ENCODE assay signal across 8 cellular contexts in genomic region chr4:89324671-89325070, GRCh38. TPM values are rescaled to one million over a fixed set of nuclear protein-coding genes. Genes with fewer than 3 reads are reported as not detected.
A peak's percentile ranks its signal among the peaks of the same experiment; 100 is the strongest.
DNase-seq lines count a peak whose midpoint lies in the region; ATAC-seq and TF ChIP-seq lines count a peak whose summit lies in the region.

No MANE protein-coding gene starts in this region.

- WGBS in upper lobe of left lung, 2 donors = 33 to 34% methylated on average over 2 of the region's 2 CpGs

- H3K27me3 ChIP-seq in CD4-positive, CD25-positive, alpha-beta regulatory T cell (ENCODE audit: control insufficient read depth, insufficient read depth, low read length) = no peaks in the 10 kb centered on the region
- H3K27me3 ChIP-seq in upper lobe of left lung = no peaks in the 10 kb centered on the region

- H3K4me1 Mint-ChIP-seq in CD4-positive, CD25-positive, alpha-beta regulatory T cell = peaks cover 0 to 13% (median 11%) of the 10 kb centered on the region in 4 donors

- no peak for DNase-seq in CD4-positive, CD25-positive, alpha-beta regulatory T cell
- DNase-seq in choroid plexus epithelial cell (ENCODE audit: low read depth) (peak; percentile 67), upper lobe of left lung (peak in 1 of 2 donors; percentile 32), islet precursor cell (no peak), HuH-7 (ENCODE audit: low spot score) (no peak), NCI-H82 (lab: John Stamatoyannopoulos, UW) (no peak)

- no peak overlapping the region for H3K27ac ChIP-seq in CD4-positive, CD25-positive, alpha-beta regulatory T cell (ENCODE audit: insufficient read depth, low read length, poor library complexity, severe bottlenecking)
- H3K27ac ChIP-seq in upper lobe of left lung = no peak overlapping the region

- H3K27me3 Mint-ChIP-seq in CD4-positive, CD25-positive, alpha-beta regulatory T cell = no peaks in the 10 kb centered on the region

- H3K9me3 Mint-ChIP-seq in CD4-positive, CD25-positive, alpha-beta regulatory T cell = no peaks in the 10 kb centered on the region

- no peak overlapping the region for H3K4me3 ChIP-seq in CD4-positive, CD25-positive, alpha-beta regulatory T cell (ENCODE audit: low read depth, low read length)
- H3K4me3 ChIP-seq in choroid plexus epithelial cell (ENCODE audit: low read depth, low read length) = no peak overlapping the region
- H3K4me3 ChIP-seq in upper lobe of left lung = no peak overlapping the region

- TF ChIP-seq EP300 in upper lobe of left lung (IDR thresholded peaks at IDR 0.05) = peak in 1 of 4 donors; percentile 7

- ATAC-seq in CD4-positive, CD25-positive, alpha-beta regulatory T cell (ENCODE audit: low read depth in 2 of 2) = peak; percentile 58 to 66
- ATAC-seq in GM19468 (IDR thresholded peaks at IDR 0.05; ENCODE audit: extremely low read depth, unreplicated experiment) (peak; percentile 57), HG03521 (IDR thresholded peaks at IDR 0.05; ENCODE audit: unreplicated experiment) (peak; percentile 75), upper lobe of left lung (ENCODE audit: low FRiP score in 2 of 2) (peak; percentile 67 to 93)

- H3K27ac Mint-ChIP-seq in CD4-positive, CD25-positive, alpha-beta regulatory T cell = no peak overlapping the region

- H3K36me3 Mint-ChIP-seq in CD4-positive, CD25-positive, alpha-beta regulatory T cell = no peaks in the 10 kb centered on the region

- no peaks in the 10 kb centered on the region for H3K36me3 ChIP-seq in CD4-positive, CD25-positive, alpha-beta regulatory T cell (ENCODE audit: control insufficient read depth, insufficient read depth, low read length)
- H3K36me3 ChIP-seq in upper lobe of left lung = no peaks in the 10 kb centered on the region

- no peaks in the 10 kb centered on the region for H3K4me1 ChIP-seq in CD4-positive, CD25-positive, alpha-beta regulatory T cell (ENCODE audit: control insufficient read depth, insufficient read depth, low read length, poor library complexity, severe bottlenecking)
- no peaks in the 10 kb centered on the region for H3K4me1 ChIP-seq in upper lobe of left lung

- H3K4me3 Mint-ChIP-seq in CD4-positive, CD25-positive, alpha-beta regulatory T cell = no peak overlapping the region

- no peaks in the 10 kb centered on the region for H3K9me3 ChIP-seq in CD4-positive, CD25-positive, alpha-beta regulatory T cell (ENCODE audit: control insufficient read depth in 2 of 2, low read length in 2 of 2)
- H3K9me3 ChIP-seq in upper lobe of left lung = no peaks in the 10 kb centered on the region

- TF ChIP-seq CTCF in choroid plexus epithelial cell (conservative IDR thresholded peaks at IDR 0.05; ENCODE audit: low read depth, low read length) = no peak
- no peak for TF ChIP-seq CTCF in upper lobe of left lung (IDR thresholded peaks at IDR 0.05)

- no peak for TF ChIP-seq POLR2A in upper lobe of left lung (IDR thresholded peaks at IDR 0.05)

RNA-seq across cellular contexts. Expression of gene GPRIN3, which starts 17.1 kb away (rescaled TPM):
- total RNA-seq in CD4-positive, CD25-positive, alpha-beta regulatory T cell = 78.9 TPM
- 10 to 100 TPM; 11.7 to 13.4 (median 12.6) TPM for polyA plus RNA-seq in CD4-positive, CD25-positive, alpha-beta regulatory T cell
- total RNA-seq in upper lobe of left lung = 10 to 100 TPM; 13.6 to 28.0 (median 20.6) TPM
